In the genomic region with DNA sequence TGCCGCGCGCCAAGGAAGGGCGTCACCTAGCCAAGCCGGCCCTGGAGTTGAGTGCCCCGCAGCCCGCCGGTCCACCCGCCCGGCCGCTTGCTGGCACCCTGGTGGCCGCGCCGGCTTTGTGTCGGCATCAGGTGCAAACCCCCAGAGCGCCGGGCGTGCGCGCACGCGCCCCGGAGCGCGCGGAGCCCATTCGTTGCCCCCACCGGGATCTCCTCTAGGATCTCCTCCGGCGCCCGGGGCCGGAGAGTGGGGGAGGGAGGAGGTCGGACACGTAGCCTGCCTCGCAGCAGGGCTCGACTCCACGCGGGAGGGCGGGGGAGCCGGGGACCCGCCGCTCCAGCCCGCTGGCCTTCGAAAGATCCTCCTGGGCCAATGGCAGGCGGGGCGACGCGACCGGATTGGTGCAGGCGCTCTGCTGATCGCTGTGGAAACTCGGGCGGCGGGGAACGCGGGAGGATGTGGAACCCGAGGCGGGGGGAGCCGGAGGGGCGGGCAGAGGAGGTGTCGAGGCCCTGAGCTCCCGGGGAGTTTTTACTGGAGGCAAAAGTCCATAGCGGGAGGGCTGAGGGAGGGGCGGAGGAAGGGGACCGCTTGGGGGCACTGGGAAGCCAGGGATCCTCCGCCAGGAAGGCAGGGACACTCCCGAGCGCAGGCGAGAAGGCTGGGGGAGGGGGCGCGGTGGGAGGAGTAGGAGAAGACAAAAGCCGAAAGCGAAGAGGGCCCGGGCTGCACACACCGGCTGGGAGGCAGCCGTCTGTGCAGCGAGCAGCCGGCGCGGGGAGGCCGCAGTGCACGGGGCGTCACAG, we compare ENCODE assay signal across 1 cellular context.
TF ChIP-seq lines count a peak whose summit lies in the region.

FADS2 (plus strand) TSS at position 728 of the 806 bp plus-strand sequence. CDS start 91 bp downstream, outside the sequence.

TF ChIP-seq in HepG2, 621 proteins besides CTCF, POLR2A, EP300 and RAD21 (continued from another document and continues in another):
- peak; percentile 7; the same call in 1 of the 2 replicates for TF ChIP-seq THRA (CRISPR knock-in tag; IDR thresholded peaks at IDR 0.05; ENCODE audit: borderline replicate concordance)
- peak; percentile 71 for TF ChIP-seq POLR2G (IDR thresholded peaks at IDR 0.05; ENCODE audit: low read depth, low read length)
- 0 out of 2 replicates have a peak, but pooled peaks have one; percentile 57 for TF ChIP-seq ZNF75D (CRISPR knock-in tag; IDR thresholded peaks at IDR 0.05; ENCODE audit: borderline replicate concordance)
- no peak for TF ChIP-seq MYNN (CRISPR knock-in tag; IDR thresholded peaks at IDR 0.05; ENCODE audit: low read depth)
- TF ChIP-seq E2F1 (CRISPR knock-in tag; IDR thresholded peaks at IDR 0.05) = peak; percentile 77; the same call in 1 of the 2 replicates
- 0 out of 2 replicates have a peak, but pooled peaks have one; percentile 42 for TF ChIP-seq ZSCAN22 (CRISPR knock-in tag; IDR thresholded peaks at IDR 0.05)
- TF ChIP-seq NR2C2 (CRISPR knock-in tag; IDR thresholded peaks at IDR 0.05; ENCODE audit: borderline replicate concordance) = no peak; the same call in 1 of the 2 replicates
- TF ChIP-seq POGK (CRISPR knock-in tag; conservative IDR thresholded peaks at IDR 0.05) = 0 out of 2 replicates have a peak, but pooled peaks have one; percentile 17
- no peak for TF ChIP-seq SNAI1 (CRISPR knock-in tag; IDR thresholded peaks at IDR 0.05; ENCODE audit: borderline replicate concordance)
- no peak for TF ChIP-seq XBP1 (CRISPR knock-in tag; IDR thresholded peaks at IDR 0.05)
- TF ChIP-seq, protein P1, sequence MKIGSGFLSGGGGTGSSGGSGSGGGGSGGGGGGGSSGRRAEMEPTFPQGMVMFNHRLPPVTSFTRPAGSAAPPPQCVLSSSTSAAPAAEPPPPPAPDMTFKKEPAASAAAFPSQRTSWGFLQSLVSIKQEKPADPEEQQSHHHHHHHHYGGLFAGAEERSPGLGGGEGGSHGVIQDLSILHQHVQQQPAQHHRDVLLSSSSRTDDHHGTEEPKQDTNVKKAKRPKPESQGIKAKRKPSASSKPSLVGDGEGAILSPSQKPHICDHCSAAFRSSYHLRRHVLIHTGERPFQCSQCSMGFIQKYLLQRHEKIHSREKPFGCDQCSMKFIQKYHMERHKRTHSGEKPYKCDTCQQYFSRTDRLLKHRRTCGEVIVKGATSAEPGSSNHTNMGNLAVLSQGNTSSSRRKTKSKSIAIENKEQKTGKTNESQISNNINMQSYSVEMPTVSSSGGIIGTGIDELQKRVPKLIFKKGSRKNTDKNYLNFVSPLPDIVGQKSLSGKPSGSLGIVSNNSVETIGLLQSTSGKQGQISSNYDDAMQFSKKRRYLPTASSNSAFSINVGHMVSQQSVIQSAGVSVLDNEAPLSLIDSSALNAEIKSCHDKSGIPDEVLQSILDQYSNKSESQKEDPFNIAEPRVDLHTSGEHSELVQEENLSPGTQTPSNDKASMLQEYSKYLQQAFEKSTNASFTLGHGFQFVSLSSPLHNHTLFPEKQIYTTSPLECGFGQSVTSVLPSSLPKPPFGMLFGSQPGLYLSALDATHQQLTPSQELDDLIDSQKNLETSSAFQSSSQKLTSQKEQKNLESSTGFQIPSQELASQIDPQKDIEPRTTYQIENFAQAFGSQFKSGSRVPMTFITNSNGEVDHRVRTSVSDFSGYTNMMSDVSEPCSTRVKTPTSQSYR (CRISPR knock-in tag; IDR thresholded peaks at IDR 0.05; ENCODE audit: borderline replicate concordance) = 0 out of 2 replicates have a peak, but pooled peaks have one; percentile 60
- TF ChIP-seq ZNF333 (CRISPR knock-in tag; IDR thresholded peaks at IDR 0.05; ENCODE audit: borderline replicate concordance) = peak; percentile 18; the same call in 1 of the 2 replicates
- TF ChIP-seq SNRNP70 (IDR thresholded peaks at IDR 0.05; ENCODE audit: low read depth, low read length) = no peak
- no peak for TF ChIP-seq TCF12 (IDR thresholded peaks at IDR 0.05)
- peak; percentile 66; the same call in 1 of the 2 replicates for TF ChIP-seq TCF12 (CRISPR knock-in tag; IDR thresholded peaks at IDR 0.05)
- TF ChIP-seq ARID4A (CRISPR knock-in tag; IDR thresholded peaks at IDR 0.05; ENCODE audit: borderline replicate concordance) = peak; percentile 61; the same call in 1 of the 2 replicates
- TF ChIP-seq ZNF101 (CRISPR knock-in tag; IDR thresholded peaks at IDR 0.05; ENCODE audit: borderline replicate concordance, low read depth) = no peak
- TF ChIP-seq PBX2 (CRISPR knock-in tag; IDR thresholded peaks at IDR 0.05) = no peak
- TF ChIP-seq ATF7-NPFF (CRISPR knock-in tag; IDR thresholded peaks at IDR 0.05; ENCODE audit: low read depth) = 0 out of 2 replicates have a peak, but pooled peaks have one; percentile 60
- TF ChIP-seq, protein P2, sequence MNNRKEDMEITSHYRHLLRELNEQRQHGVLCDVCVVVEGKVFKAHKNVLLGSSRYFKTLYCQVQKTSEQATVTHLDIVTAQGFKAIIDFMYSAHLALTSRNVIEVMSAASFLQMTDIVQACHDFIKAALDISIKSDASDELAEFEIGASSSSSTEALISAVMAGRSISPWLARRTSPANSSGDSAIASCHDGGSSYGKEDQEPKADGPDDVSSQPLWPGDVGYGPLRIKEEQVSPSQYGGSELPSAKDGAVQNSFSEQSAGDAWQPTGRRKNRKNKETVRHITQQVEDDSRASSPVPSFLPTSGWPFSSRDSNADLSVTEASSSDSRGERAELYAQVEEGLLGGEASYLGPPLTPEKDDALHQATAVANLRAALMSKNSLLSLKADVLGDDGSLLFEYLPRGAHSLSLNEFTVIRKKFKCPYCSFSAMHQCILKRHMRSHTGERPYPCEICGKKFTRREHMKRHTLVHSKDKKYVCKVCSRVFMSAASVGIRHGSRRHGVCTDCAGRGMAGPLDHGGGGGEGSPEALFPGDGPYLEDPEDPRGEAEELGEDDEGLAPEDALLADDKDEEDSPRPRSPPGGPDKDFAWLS (CRISPR knock-in tag; IDR thresholded peaks at IDR 0.05; ENCODE audit: borderline replicate concordance) = 0 out of 2 replicates have a peak, but pooled peaks have one; percentile 36
- TF ChIP-seq JUNB (CRISPR knock-in tag; IDR thresholded peaks at IDR 0.05; ENCODE audit: borderline replicate concordance) = 0 out of 2 replicates have a peak, but pooled peaks have one; percentile 15
- TF ChIP-seq, protein P3, sequence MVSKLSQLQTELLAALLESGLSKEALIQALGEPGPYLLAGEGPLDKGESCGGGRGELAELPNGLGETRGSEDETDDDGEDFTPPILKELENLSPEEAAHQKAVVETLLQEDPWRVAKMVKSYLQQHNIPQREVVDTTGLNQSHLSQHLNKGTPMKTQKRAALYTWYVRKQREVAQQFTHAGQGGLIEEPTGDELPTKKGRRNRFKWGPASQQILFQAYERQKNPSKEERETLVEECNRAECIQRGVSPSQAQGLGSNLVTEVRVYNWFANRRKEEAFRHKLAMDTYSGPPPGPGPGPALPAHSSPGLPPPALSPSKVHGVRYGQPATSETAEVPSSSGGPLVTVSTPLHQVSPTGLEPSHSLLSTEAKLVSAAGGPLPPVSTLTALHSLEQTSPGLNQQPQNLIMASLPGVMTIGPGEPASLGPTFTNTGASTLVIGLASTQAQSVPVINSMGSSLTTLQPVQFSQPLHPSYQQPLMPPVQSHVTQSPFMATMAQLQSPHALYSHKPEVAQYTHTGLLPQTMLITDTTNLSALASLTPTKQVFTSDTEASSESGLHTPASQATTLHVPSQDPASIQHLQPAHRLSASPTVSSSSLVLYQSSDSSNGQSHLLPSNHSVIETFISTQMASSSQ (IDR thresholded peaks at IDR 0.05; ENCODE audit: low read depth) = no peak
- TF ChIP-seq, protein P3 (CRISPR knock-in tag; IDR thresholded peaks at IDR 0.05; ENCODE audit: borderline replicate concordance) = peak; percentile 19; the same call in 1 of the 2 replicates
- TF ChIP-seq FOXP4 (CRISPR knock-in tag; IDR thresholded peaks at IDR 0.05) = 0 out of 2 replicates have a peak, but pooled peaks have one; percentile 10
- no peak for TF ChIP-seq ZSCAN12 (CRISPR knock-in tag; IDR thresholded peaks at IDR 0.05)
- no peak for TF ChIP-seq ZSCAN29 (CRISPR knock-in tag; conservative IDR thresholded peaks at IDR 0.05)
- no peak for TF ChIP-seq SMAD3 (CRISPR knock-in tag; IDR thresholded peaks at IDR 0.05)
